In genomic region chr22:37591823-37592404, GRCh38 we compare ENCODE assay signal across 9 cellular contexts. TPM values are rescaled to one million over a fixed set of nuclear protein-coding genes. Genes with fewer than 3 reads are reported as not detected.
DNase-seq lines count a peak whose midpoint lies in the region; ATAC-seq and TF ChIP-seq lines count a peak whose summit lies in the region.
"Had no signal": no experiment of that assay in that cellular context is flagged by ENCODE, and none has a peak within 500 bp of the region (broad histone marks: within the 10 kb centered on the region; RNA-seq: fewer than 3 reads in every experiment).

No MANE protein-coding gene starts in this region.

- no peak overlapping the region for H3T11ph ChIP-seq in H9 (ENCODE audit: low read length)

- H2AFZ ChIP-seq in H9 (ENCODE audit: low read length), result no peak overlapping the region

- H4K5ac ChIP-seq in H9 (ENCODE audit: insufficient read length, low read depth, low read length), result no peak overlapping the region

- no peaks in the 10 kb centered on the region for H3K27me3 ChIP-seq in H9 (ENCODE audit: insufficient read depth, low read length)

- no peak overlapping the region for H2BK15ac ChIP-seq in H9 (ENCODE audit: low read depth, low read length)

- no peaks in the 10 kb centered on the region for H3K23me2 ChIP-seq in H9 (ENCODE audit: insufficient read length, low read depth, low read length, poor library complexity, severe bottlenecking)

- H4K91ac ChIP-seq in H9 (ENCODE audit: insufficient read length, low read depth, low read length), result no peak overlapping the region

- H3K27me3 Mint-ChIP-seq in H9 (ENCODE audit: low read depth), result peaks cover 11% of the 10 kb centered on the region
- no peaks in the 10 kb centered on the region for H3K27me3 Mint-ChIP-seq in activated naive CD8-positive, alpha-beta T cell treated with anti-CD3 and anti-CD28 coated beads for 36 hours
- peaks cover 0 to 2% (median 0%) of the 10 kb centered on the region in 5 donors for H3K27me3 Mint-ChIP-seq in naive thymus-derived CD8-positive, alpha-beta T cell

- H3K9me3 ChIP-seq in H9 (ENCODE audit: control insufficient read depth, low read depth, low read length), result no peaks in the 10 kb centered on the region

- no peak overlapping the region for H3K56ac ChIP-seq in H9 (ENCODE audit: insufficient read length, low read depth, low read length)

- no peak overlapping the region for H3K9ac ChIP-seq in H9 (ENCODE audit: extremely low read depth, insufficient read length, low read length)

- no peak overlapping the region for H2BK20ac ChIP-seq in H9 (ENCODE audit: low read depth, low read length, poor library complexity, severe bottlenecking)

- no peak overlapping the region for H3K4me2 ChIP-seq in H9 (ENCODE audit: insufficient read depth, insufficient read length, low read length)

- no CpG with 5 or more reads among the region's 12 CpGs for WGBS in H9 (ENCODE audit: extremely low coverage, insufficient read length, low lambda C conversion rate)

- no peak overlapping the region for H4K8ac ChIP-seq in H9 (replicated peaks; ENCODE audit: insufficient read length, low read depth, low read length)

- POLR2A ChIA-PET in naive thymus-derived CD8-positive, alpha-beta T cell (lab: Charles Lee), result interaction anchor here (0.6 to 3.3 kb wide), 20 partner anchors 8 to 121 kb away, joined by 3 to 50 read pairs (median 4); partner anchors contain the start of genes GGA1, LGALS2 and PDXP

- H2BK5ac ChIP-seq in H9 (ENCODE audit: insufficient read length, low read length), result no peak overlapping the region

- no peak overlapping the region for H3K18ac ChIP-seq in H9 (ENCODE audit: insufficient read length, low read depth, low read length)

- H3K36me3 Mint-ChIP-seq in H9 (ENCODE audit: insufficient read depth in 1 of 3, low read depth in 3 of 3), result no peaks in the 10 kb centered on the region
- no peaks in the 10 kb centered on the region for H3K36me3 Mint-ChIP-seq in activated naive CD8-positive, alpha-beta T cell treated with anti-CD3 and anti-CD28 coated beads for 36 hours
- no peaks in the 10 kb centered on the region for H3K36me3 Mint-ChIP-seq in naive thymus-derived CD8-positive, alpha-beta T cell

- peak overlapping the region in 1 of 3 experiments; percentile 52; a peak in 2 of 7 replicates for H3K27ac Mint-ChIP-seq in H9
- peak overlapping the region; percentile 84 for H3K27ac Mint-ChIP-seq in activated naive CD8-positive, alpha-beta T cell treated with anti-CD3 and anti-CD28 coated beads for 36 hours
- peak overlapping the region; percentile 63 to 95 (median 90) for H3K27ac Mint-ChIP-seq in naive thymus-derived CD8-positive, alpha-beta T cell

- no peak overlapping the region for H3K23ac ChIP-seq in H9 (ENCODE audit: insufficient read length, low read depth, low read length)

- H4K20me1 ChIP-seq in H9 (ENCODE audit: control insufficient read depth, insufficient read depth, insufficient read length), result no peaks in the 10 kb centered on the region

- no peak overlapping the region for H3K14ac ChIP-seq in H9 (ENCODE audit: insufficient read depth, low read length)

- H3K4me1 Mint-ChIP-seq in H9, result peaks cover 6 to 18% of the 10 kb centered on the region in 2 experiments
- peaks cover 9% of the 10 kb centered on the region for H3K4me1 Mint-ChIP-seq in activated naive CD8-positive, alpha-beta T cell treated with anti-CD3 and anti-CD28 coated beads for 36 hours
- peaks cover 10 to 15% (median 13%) of the 10 kb centered on the region in 4 donors for H3K4me1 Mint-ChIP-seq in naive thymus-derived CD8-positive, alpha-beta T cell

- DNase-seq in AG10803 (ENCODE audit: low read depth), result no peak
- no peak for DNase-seq in H9
- DNase-seq in activated naive CD8-positive, alpha-beta T cell treated with anti-CD3 and anti-CD28 coated beads for 36 hours, result no peak
- DNase-seq in naive thymus-derived CD8-positive, alpha-beta T cell, result peak in 1 of 10 donors; percentile 37
- DNase-seq in NCI-H2081 treated with DMSO at 0.1 percent for 48 hours (lab: John Stamatoyannopoulos, UW), result no peak
- no peak for DNase-seq in ecto neural progenitor cell (ENCODE audit: low spot score)
- DNase-seq in glomerular visceral epithelial cell (ENCODE audit: extremely low spot score), result no peak

- H3K79me1 ChIP-seq in H9 (ENCODE audit: insufficient read depth, low read depth, low read length, poor library complexity, severe bottlenecking), result no peaks in the 10 kb centered on the region

- peak overlapping the region; percentile 9; the same call in 1 of the 2 replicates for H3K4me3 ChIP-seq in AG10803 (ENCODE audit: low read length)

- no peak overlapping the region for H2BK12ac ChIP-seq in H9 (ENCODE audit: insufficient read length, low read depth, low read length)

- no peaks in the 10 kb centered on the region for H3K9me3 Mint-ChIP-seq in H9
- H3K9me3 Mint-ChIP-seq in activated naive CD8-positive, alpha-beta T cell treated with anti-CD3 and anti-CD28 coated beads for 36 hours, result no peaks in the 10 kb centered on the region
- H3K9me3 Mint-ChIP-seq in naive thymus-derived CD8-positive, alpha-beta T cell, result no peaks in the 10 kb centered on the region

- no peak overlapping the region for H2AK5ac ChIP-seq in H9 (ENCODE audit: insufficient read length, low read length)

- no peak for ATAC-seq in naive thymus-derived CD8-positive, alpha-beta T cell
- no peak for ATAC-seq in HG02759 (IDR thresholded peaks at IDR 0.05; ENCODE audit: unreplicated experiment)

- H3K4ac ChIP-seq in H9 (ENCODE audit: low read depth, low read length), result no peak overlapping the region

- H3K4me3 Mint-ChIP-seq in H9, result peak overlapping the region; percentile 56 to 58
- H3K4me3 Mint-ChIP-seq in activated naive CD8-positive, alpha-beta T cell treated with anti-CD3 and anti-CD28 coated beads for 36 hours, result peak overlapping the region; percentile 81
- peak overlapping the region; percentile 68 to 91 (median 85) for H3K4me3 Mint-ChIP-seq in naive thymus-derived CD8-positive, alpha-beta T cell

- H2BK120ac ChIP-seq in H9 (ENCODE audit: low read depth, low read length, poor library complexity, severe bottlenecking), result no peak overlapping the region

- H3K79me2 ChIP-seq in H9 (ENCODE audit: insufficient read depth, low read length), result no peaks in the 10 kb centered on the region

- TF ChIP-seq CTCF in AG10803 (conservative IDR thresholded peaks at IDR 0.05; ENCODE audit: low read length) (no peak), H9 (conservative IDR thresholded peaks at IDR 0.05) (no peak)

- no peaks in the 10 kb centered on the region for H3K4me1 ChIP-seq in H9 (ENCODE audit: insufficient read depth, low read length)

- no peak overlapping the region for H3K27ac ChIP-seq in H9 (ENCODE audit: insufficient read length, low read depth, low read length)

RNA-seq across cellular contexts. Expression of gene LGALS2, which starts 12.0 kb away (rescaled TPM):
- total RNA-seq in H9 (2021), result not detected in 2 replicates
- not detected for total RNA-seq in activated naive CD8-positive, alpha-beta T cell treated with anti-CD3 and anti-CD28 coated beads for 36 hours
- not detected for total RNA-seq in naive thymus-derived CD8-positive, alpha-beta T cell
- polyA plus RNA-seq in naive thymus-derived CD8-positive, alpha-beta T cell, result not detected
- total RNA-seq: posterior vena cava had no signal

RNA-seq across cellular contexts. Expression of gene GGA1, which starts 16.7 kb away (rescaled TPM):
- 56.0 and 61.7 TPM in 2 replicates for total RNA-seq in H9 (2021)
- 10 to 100 TPM; 56.3 to 61.9 TPM for total RNA-seq in activated naive CD8-positive, alpha-beta T cell treated with anti-CD3 and anti-CD28 coated beads for 36 hours
- 100 to 1,000 TPM; 103 to 110 TPM for total RNA-seq in naive thymus-derived CD8-positive, alpha-beta T cell
- polyA plus RNA-seq in naive thymus-derived CD8-positive, alpha-beta T cell, result 10 to 100 TPM; 20.3 to 24.5 (median 22.6) TPM

RNA-seq across cellular contexts. Expression of gene CDC42EP1, which starts 31.6 kb away (rescaled TPM):
- 23.0 and 24.3 TPM in 2 replicates for total RNA-seq in H9 (2021)
- total RNA-seq in activated naive CD8-positive, alpha-beta T cell treated with anti-CD3 and anti-CD28 coated beads for 36 hours, result under 1 TPM; 0.25 to 0.32 TPM
- not detected for total RNA-seq in naive thymus-derived CD8-positive, alpha-beta T cell
- not detected for polyA plus RNA-seq in naive thymus-derived CD8-positive, alpha-beta T cell

RNA-seq across cellular contexts. Expression of gene SH3BP1, which starts 47.6 kb away (rescaled TPM):
- total RNA-seq in H9 (2021), result 33.6 and 35.1 TPM in 2 replicates
- 100 to 1,000 TPM in 1 of 2 experiments, 10 to 100 TPM in 1; 90.8 to 103 TPM for total RNA-seq in activated naive CD8-positive, alpha-beta T cell treated with anti-CD3 and anti-CD28 coated beads for 36 hours
- 10 to 100 TPM; 77.9 to 79.0 TPM for total RNA-seq in naive thymus-derived CD8-positive, alpha-beta T cell
- polyA plus RNA-seq in naive thymus-derived CD8-positive, alpha-beta T cell, result 10 to 100 TPM; 16.9 to 26.5 (median 25.6) TPM

Comparison
In these comparisons a context has a peak if more than half of its experiments do, and no peak if none do; other contexts are left out.
1. RNA of gene CDC42EP1, which starts 31.6 kb away (total RNA-seq): 23.0 to 24.3 TPM in H9; 0.25 to 0.32 TPM in activated naive CD8-positive, alpha-beta T cell treated with anti-CD3 and anti-CD28 coated beads for 36 hours and not detected in naive thymus-derived CD8-positive, alpha-beta T cell; every median in the first group is over 10 times any median in the second.
2. Peak in every context shown above with its lines, with median percentiles within 50 percentile points of each other: H3K4me3 Mint-ChIP-seq.